Comparison of ENCODE assay signal across 11 cellular contexts in genomic region chr15:40956543-40956982, GRCh38. TPM values are rescaled to one million over a fixed set of nuclear protein-coding genes. Genes with fewer than 3 reads are reported as not detected.
DNase-seq lines count a peak whose midpoint lies in the region; ATAC-seq, FAIRE-seq and TF ChIP-seq lines count a peak whose summit lies in the region.
"Had no signal": no experiment of that assay in that cellular context is flagged by ENCODE, and none has a peak within 500 bp of the region (broad histone marks: within the 10 kb centered on the region; RNA-seq: fewer than 3 reads in every experiment).

No MANE protein-coding gene starts in this region.

- peaks cover 49 to 87% (median 64%) of the 10 kb centered on the region in 10 experiments for H3K4me1 ChIP-seq in BLaER1 treated with 17β-estradiol and CSF1 and Interleukin-3, amounts not matched to agents 10 nM and 100 nM
- H3K4me1 ChIP-seq in H9 (ENCODE audit: insufficient read depth, low read length) (peaks cover 3% of the 10 kb centered on the region; the same call in 1 of the 2 replicates), H1 (replicated peaks in 1 of 4; ENCODE audit: control insufficient read depth in 3 of 4, insufficient read depth in 4 of 4, low read length in 3 of 4) (peaks cover 2 to 11% (median 8%) of the 10 kb centered on the region in 4 experiments; a peak in 6 of 7 replicates)

- POLR2A ChIA-PET in H1 (lab: Charles Lee; ENCODE audit: partially characterized antibody), result interaction anchor here (0.7 to 43.8 kb wide), 14 partner anchors 5 to 376 kb away, joined by 3 to 1505 read pairs (median 6); partner anchors contain the start of genes CHAC1, DLL4, NUSAP1 and OIP5

- TF ChIP-seq EP300 in H1 (IDR thresholded peaks at IDR 0.05; ENCODE audit: borderline replicate concordance in 1 of 2, low read depth in 2 of 2, low read length in 2 of 2), result no peak

- H3K9me3 Mint-ChIP-seq in H9 (no peaks in the 10 kb centered on the region; a peak in 1 of 5 replicates), osteocyte (ENCODE audit: unreplicated experiment) (no peaks in the 10 kb centered on the region)
- H3K9me3 Mint-ChIP-seq: immature natural killer cell had no signal

- TF ChIP-seq POLR2A in H1 (IDR thresholded peaks at IDR 0.05; ENCODE audit: control extremely low read depth in 1 of 2, low read depth in 2 of 2, low read length in 2 of 2), result no peak

- peaks cover 15 to 33% (median 22%) of the 10 kb centered on the region in 11 experiments; a peak in 21 of 22 replicates for H3K36me3 ChIP-seq in BLaER1 treated with 17β-estradiol and CSF1 and Interleukin-3, amounts not matched to agents 10 nM and 100 nM
- peaks cover 8 to 33% (median 12%) of the 10 kb centered on the region in 4 experiments for H3K36me3 ChIP-seq in H1 (ENCODE audit: control insufficient read depth in 2 of 4, insufficient read depth in 4 of 4, low read length in 3 of 4)
- H3K36me3 ChIP-seq: tibial nerve had no signal

- H3K14ac ChIP-seq in H9 (ENCODE audit: insufficient read depth, low read length) (no peak overlapping the region), H1 (ENCODE audit: insufficient read length) (no peak overlapping the region)

- DNase-seq in H9, result no peak
- no peak for DNase-seq in H1 (ENCODE audit: low read depth in 1 of 2, low spot score in 2 of 2)
- DNase-seq in osteocyte (ENCODE audit: extremely low spot score, unreplicated experiment), result no peak
- no peak for DNase-seq in ecto neural progenitor cell (ENCODE audit: low spot score)
- DNase-seq in NCI-H1930 (lab: John Stamatoyannopoulos, UW), result no peak
- DNase-seq: immature natural killer cell, NCI-H2081 treated with DMSO at 0.1 percent for 48 hours had no signal

- H2BK20ac ChIP-seq in H9 (ENCODE audit: low read depth, low read length, poor library complexity, severe bottlenecking), result no peak overlapping the region
- H2BK20ac ChIP-seq in H1 (ENCODE audit: low read length), result no peak overlapping the region

- H3K27me3 Mint-ChIP-seq in H9 (ENCODE audit: low read depth) (no peaks in the 10 kb centered on the region; the same call in 1 of the 2 replicates), osteocyte (ENCODE audit: unreplicated experiment) (no peaks in the 10 kb centered on the region)

- TF ChIP-seq CTCF in H9 (conservative IDR thresholded peaks at IDR 0.05) (no peak), H1 (IDR thresholded peaks at IDR 0.05; ENCODE audit: control extremely low read depth in 1 of 3, insufficient read depth in 1 of 3, low read depth in 1 of 3, low read length in 3 of 3) (no peak), osteocyte (IDR thresholded peaks at IDR 0.05) (no peak)

- peak overlapping the region in 2 of 11 experiments; percentile 3 to 24; a peak in 1 of 22 replicates for H3K27ac ChIP-seq in BLaER1 treated with 17β-estradiol and CSF1 and Interleukin-3, amounts not matched to agents 10 nM and 100 nM
- H3K27ac ChIP-seq in H9 (ENCODE audit: insufficient read length, low read depth, low read length) (no peak overlapping the region), H1 (ENCODE audit: low read depth, low read length) (no peak overlapping the region)
- H3K27ac ChIP-seq: tibial nerve had no signal

- H2AFZ ChIP-seq in H9 (ENCODE audit: low read length), result no peak overlapping the region
- H2AFZ ChIP-seq in H1 (ENCODE audit: low read length), result no peak overlapping the region

- no CpG with 5 or more reads among the region's 3 CpGs for WGBS in H9 (ENCODE audit: extremely low coverage, insufficient read length, low lambda C conversion rate)
- 98% methylated on average over 3 of the region's 3 CpGs; no CpG with 5 or more reads in 1 of the 2 experiments for WGBS in H1 (ENCODE audit: extremely low coverage in 1 of 2, insufficient coverage in 1 of 2, insufficient read length in 1 of 2, insufficient replicate concordance in 2 of 2, low coverage in 1 of 2, low lambda C conversion rate in 2 of 2, missing lambda C conversion rate in 1 of 2), 2 experiments

- H3K4me3 Mint-ChIP-seq in H9, result no peak overlapping the region
- H3K4me3 Mint-ChIP-seq in osteocyte (ENCODE audit: unreplicated experiment), result peak overlapping the region; percentile 56
- H3K4me3 Mint-ChIP-seq: immature natural killer cell had no signal

- no peak overlapping the region for H4K91ac ChIP-seq in H9 (ENCODE audit: insufficient read length, low read depth, low read length)
- no peak overlapping the region for H4K91ac ChIP-seq in H1 (replicated peaks; ENCODE audit: insufficient read length, low read length)

- H3K23ac ChIP-seq in H9 (ENCODE audit: insufficient read length, low read depth, low read length) (no peak overlapping the region), H1 (ENCODE audit: insufficient read length) (no peak overlapping the region)

- H3K23me2 ChIP-seq in H9 (ENCODE audit: insufficient read length, low read depth, low read length, poor library complexity, severe bottlenecking) (peaks cover 18% of the 10 kb centered on the region), H1 (ENCODE audit: low read depth, low read length) (peaks cover 10% of the 10 kb centered on the region)

- H3K56ac ChIP-seq in H9 (ENCODE audit: insufficient read length, low read depth, low read length) (no peak overlapping the region), H1 (replicated peaks; ENCODE audit: insufficient read length, low read depth, low read length) (no peak overlapping the region)

- H2BK15ac ChIP-seq in H9 (ENCODE audit: low read depth, low read length), result no peak overlapping the region
- no peak overlapping the region for H2BK15ac ChIP-seq in H1 (ENCODE audit: low read length)

- H2BK5ac ChIP-seq in H9 (ENCODE audit: insufficient read length, low read length) (no peak overlapping the region), H1 (ENCODE audit: low read depth, low read length) (no peak overlapping the region)

- H3K9ac ChIP-seq in BLaER1 treated with 17β-estradiol and CSF1 and Interleukin-3, amounts not matched to agents 10 nM and 100 nM, result peak overlapping the region in 8 of 11 experiments; percentile 4 to 89 (median 34); a peak in 6 of 22 replicates
- H3K9ac ChIP-seq in H9 (ENCODE audit: extremely low read depth, insufficient read length, low read length), result no peak overlapping the region
- H3K9ac ChIP-seq in H1 (replicated peaks in 1 of 4; ENCODE audit: extremely low read depth in 1 of 4, low read depth in 3 of 4, low read length in 3 of 4), result no peak overlapping the region

- H3K18ac ChIP-seq in H9 (ENCODE audit: insufficient read length, low read depth, low read length) (no peak overlapping the region), H1 (ENCODE audit: extremely low read depth, low read length) (no peak overlapping the region)

- H2BK12ac ChIP-seq in H9 (ENCODE audit: insufficient read length, low read depth, low read length) (no peak overlapping the region), H1 (ENCODE audit: low read depth, low read length) (no peak overlapping the region)

- H3K79me2 ChIP-seq in H9 (ENCODE audit: insufficient read depth, low read length) (no peaks in the 10 kb centered on the region; the same call in 1 of the 2 replicates), H1 (ENCODE audit: control insufficient read depth in 1 of 2, insufficient read depth in 2 of 2, low read length in 2 of 2) (peaks cover 0 to 28% of the 10 kb centered on the region in 2 experiments; a peak in 2 of 4 replicates)

- H4K5ac ChIP-seq in H9 (ENCODE audit: insufficient read length, low read depth, low read length), result no peak overlapping the region
- H4K5ac ChIP-seq in H1 (ENCODE audit: insufficient read length, low read depth, low read length), result no peak overlapping the region

- no peak overlapping the region for H2AK5ac ChIP-seq in H9 (ENCODE audit: insufficient read length, low read length)
- H2AK5ac ChIP-seq in H1 (ENCODE audit: low read depth, low read length), result no peak overlapping the region

- no peaks in the 10 kb centered on the region for H3K27me3 ChIP-seq in BLaER1 treated with 17β-estradiol and CSF1 and Interleukin-3, amounts not matched to agents 10 nM and 100 nM
- no peaks in the 10 kb centered on the region for H3K27me3 ChIP-seq in H9 (ENCODE audit: insufficient read depth, low read length)
- no peaks in the 10 kb centered on the region for H3K27me3 ChIP-seq in H1 (replicated peaks in 1 of 4; ENCODE audit: control insufficient read depth in 3 of 4, extremely low read depth in 1 of 4, insufficient read depth in 3 of 4, low read length in 3 of 4)

- CTCF ChIA-PET in H1 (lab: Charles Lee; ENCODE audit: partially characterized antibody), result interaction anchor here (1.1 to 4.7 kb wide), 4 partner anchors 15 to 51 kb away, joined by 3 to 48 read pairs (median 15); partner anchors contain the start of gene DLL4

- H3K9me3 ChIP-seq in BLaER1 treated with 17β-estradiol and CSF1 and Interleukin-3, amounts not matched to agents 10 nM and 100 nM (replicated peaks in 1 of 11), result no peaks in the 10 kb centered on the region
- H3K9me3 ChIP-seq in H9 (ENCODE audit: control insufficient read depth, low read depth, low read length), result no peaks in the 10 kb centered on the region
- H3K9me3 ChIP-seq in H1 (ENCODE audit: insufficient read depth in 2 of 2, low read depth in 1 of 2, low read length in 1 of 2), result no peaks in the 10 kb centered on the region
- H3K9me3 ChIP-seq: tibial nerve had no signal

- H3K4me1 Mint-ChIP-seq in H9 (peaks cover 52 to 63% of the 10 kb centered on the region in 2 experiments), osteocyte (ENCODE audit: unreplicated experiment) (peaks cover 69% of the 10 kb centered on the region)

- H4K8ac ChIP-seq in H9 (replicated peaks; ENCODE audit: insufficient read length, low read depth, low read length) (no peak overlapping the region), H1 (ENCODE audit: extremely low read depth, insufficient read depth, low read length) (no peak overlapping the region)

- H3K27ac Mint-ChIP-seq in H9 (peak overlapping the region in 2 of 3 experiments; percentile 7 to 62; a peak in 1 of 7 replicates), osteocyte (ENCODE audit: unreplicated experiment) (no peak overlapping the region)
- H3K27ac Mint-ChIP-seq: immature natural killer cell had no signal

- H3K79me1 ChIP-seq in H9 (ENCODE audit: insufficient read depth, low read depth, low read length, poor library complexity, severe bottlenecking), result no peaks in the 10 kb centered on the region
- H3K79me1 ChIP-seq in H1 (ENCODE audit: low read depth, low read length), result no peaks in the 10 kb centered on the region; the same call in 1 of the 2 replicates

- no peak overlapping the region for H3T11ph ChIP-seq in H9 (ENCODE audit: low read length)

- FAIRE-seq in H1 (lab: Jason Lieb, UNC), result no peak

- H3K36me3 Mint-ChIP-seq in H9 (ENCODE audit: insufficient read depth in 1 of 3, low read depth in 3 of 3) (peaks cover 18 to 35% (median 29%) of the 10 kb centered on the region in 3 experiments), osteocyte (ENCODE audit: unreplicated experiment) (peaks cover 18% of the 10 kb centered on the region)

- peaks cover 0 to 64% (median 30%) of the 10 kb centered on the region in 11 experiments; a peak in 14 of 22 replicates for H4K20me1 ChIP-seq in BLaER1 treated with 17β-estradiol and CSF1 and Interleukin-3, amounts not matched to agents 10 nM and 100 nM
- H4K20me1 ChIP-seq in H9 (ENCODE audit: control insufficient read depth, insufficient read depth, insufficient read length) (no peaks in the 10 kb centered on the region), H1 (replicated peaks in 1 of 2; ENCODE audit: control insufficient read depth in 1 of 2, insufficient read depth in 2 of 2, low read length in 2 of 2) (peaks cover 0 to 12% of the 10 kb centered on the region in 2 experiments)

- peak overlapping the region; percentile 79 to 97 (median 91); a peak in 19 of 22 replicates for H3K4me2 ChIP-seq in BLaER1 treated with 17β-estradiol and CSF1 and Interleukin-3, amounts not matched to agents 10 nM and 100 nM
- H3K4me2 ChIP-seq in H9 (ENCODE audit: insufficient read depth, insufficient read length, low read length) (no peak overlapping the region), H1 (ENCODE audit: insufficient read depth in 1 of 2, low read depth in 2 of 2, low read length in 2 of 2) (peak overlapping the region in 1 of 2 experiments; percentile 84; a peak in 1 of 4 replicates)

- no peak for TF ChIP-seq RAD21 in H1 (IDR thresholded peaks at IDR 0.05 in 1 of 2, conservative IDR thresholded peaks at IDR 0.05 in 1 of 2; ENCODE audit: low read depth in 2 of 2, low read length in 2 of 2)

- H2BK120ac ChIP-seq in H9 (ENCODE audit: low read depth, low read length, poor library complexity, severe bottlenecking) (no peak overlapping the region), H1 (replicated peaks; ENCODE audit: low read depth, low read length) (no peak overlapping the region)

- peak overlapping the region in 3 of 10 experiments; percentile 81 to 85 (median 81); a peak in 7 of 20 replicates for H3K4me3 ChIP-seq in BLaER1 treated with 17β-estradiol and CSF1 and Interleukin-3, amounts not matched to agents 10 nM and 100 nM
- peak overlapping the region in 1 of 4 experiments; percentile 92; a peak in 1 of 8 replicates for H3K4me3 ChIP-seq in H1 (ENCODE audit: extremely low read depth in 1 of 4, insufficient read depth in 2 of 4, low read depth in 3 of 4, low read length in 4 of 4)
- H3K4me3 ChIP-seq: tibial nerve had no signal

- ATAC-seq in GM19455 (IDR thresholded peaks at IDR 0.05; ENCODE audit: unreplicated experiment), result no peak
- ATAC-seq: activated CD4-positive, CD25-positive, alpha-beta regulatory T cell treated with anti-CD3 and anti-CD28 coated beads, Interleukin-2, amount 50 U/mL, for 24 hours had no signal

- H3K4ac ChIP-seq in H9 (ENCODE audit: low read depth, low read length) (no peak overlapping the region), H1 (replicated peaks; ENCODE audit: insufficient read length, low read depth, low read length) (no peak overlapping the region)

RNA-seq across cellular contexts. Expression of gene CHAC1, which starts 3.3 kb away (rescaled TPM):
- total RNA-seq in H9 (2021), result 47.2 and 48.7 TPM in 2 replicates
- total RNA-seq in H1 (2021; fragmentation: NEBNext Ultra II Directional; extraction: Animal tissue kit (Norgen Biotek cat#: 25700)), result 28.7 and 34.3 TPM in 2 replicates
- polyA plus RNA-seq in H1 (2011; rRNA removed), result 159 and 215 TPM in 2 replicates
- 112 TPM for polyA plus RNA-seq in H1 (2011; cell fraction: cytosol; rRNA removed)
- 104 TPM for polyA plus RNA-seq in H1 (2011; cell fraction: nucleus; rRNA removed)
- 33.4 to 49.1 TPM (median 43.9 TPM) in 4 replicates for polyA plus RNA-seq in H1 (2012, experiment 1 of 2)
- polyA plus RNA-seq in H1 (2012, experiment 2 of 2), result 56.2 TPM
- polyA plus RNA-seq in H1 (2013, experiment 1 of 2), result 17.9 TPM
- polyA plus RNA-seq in H1 (2013, experiment 2 of 2), result 16.9 TPM
- polyA minus RNA-seq in H1 (2011; rRNA and poly(A)+ RNA removed), result 55.7 and 84.0 TPM in 2 replicates
- 89.2 TPM for polyA minus RNA-seq in H1 (2011; cell fraction: cytosol; rRNA and poly(A)+ RNA removed)
- 65.8 TPM for polyA minus RNA-seq in H1 (2011; cell fraction: nucleus; rRNA and poly(A)+ RNA removed)
- total RNA-seq in osteocyte, result 33.3 and 39.3 TPM in 2 replicates

RNA-seq across cellular contexts. Expression of gene DLL4, which starts 27.4 kb away (rescaled TPM):
- 0.28 and 0.35 TPM in 2 replicates for total RNA-seq in H9 (2021)
- 0.48 and 0.60 TPM in 2 replicates for total RNA-seq in H1 (2021; fragmentation: NEBNext Ultra II Directional; extraction: Animal tissue kit (Norgen Biotek cat#: 25700))
- 0.22 and 0.23 TPM in 2 replicates for polyA plus RNA-seq in H1 (2011; rRNA removed)
- polyA plus RNA-seq in H1 (2011; cell fraction: cytosol; rRNA removed), result 0.21 TPM
- 1.0 TPM for polyA plus RNA-seq in H1 (2011; cell fraction: nucleus; rRNA removed)
- polyA plus RNA-seq in H1 (2012, experiment 1 of 2), result 0.12 to 0.18 TPM (median 0.17 TPM) in 3 of 4 replicates, not detected in the other
- polyA plus RNA-seq in H1 (2012, experiment 2 of 2), result 0.16 TPM
- 0.20 TPM for polyA plus RNA-seq in H1 (2013, experiment 1 of 2)
- 0.20 TPM for polyA plus RNA-seq in H1 (2013, experiment 2 of 2)
- 0.27 and 0.85 TPM in 2 replicates for polyA minus RNA-seq in H1 (2011; rRNA and poly(A)+ RNA removed)
- not detected for polyA minus RNA-seq in H1 (2011; cell fraction: cytosol; rRNA and poly(A)+ RNA removed)
- polyA minus RNA-seq in H1 (2011; cell fraction: nucleus; rRNA and poly(A)+ RNA removed), result 2.5 TPM
- 0.39 and 0.54 TPM in 2 replicates for total RNA-seq in osteocyte
- polyA plus RNA-seq: immature natural killer cell had no signal

Comparison
In these comparisons a context has a peak if more than half of its experiments do, and no peak if none do; other contexts are left out.
1. H3K9ac ChIP-seq: peak in BLaER1 treated with 17β-estradiol and CSF1 and Interleukin-3, amounts not matched to agents 10 nM and 100 nM (8 of 11); none in H9 (single experiment) and H1 (0 of 4).